10 cellular contexts compared by ENCODE assay signal in genomic region chr10:34732926-34733325, GRCh38.
A peak's percentile ranks its signal among the peaks of the same experiment; 100 is the strongest.
DNase-seq lines count a peak whose midpoint lies in the region; ATAC-seq and TF ChIP-seq lines count a peak whose summit lies in the region.
"Had no signal": no experiment of that assay in that cellular context is flagged by ENCODE, and none has a peak within 500 bp of the region (broad histone marks: within the 10 kb centered on the region; RNA-seq: fewer than 3 reads in every experiment).

No MANE protein-coding gene starts in this region.

- H3K27me3 ChIP-seq in GM23248 (replicated peaks; ENCODE audit: insufficient read depth) (no peaks in the 10 kb centered on the region), PC-9 (ENCODE audit: insufficient read depth, low read depth) (no peaks in the 10 kb centered on the region), foreskin keratinocyte (no peaks in the 10 kb centered on the region)

- H3K79me2 ChIP-seq in GM23248 (ENCODE audit: insufficient read depth), result peaks cover 68% of the 10 kb centered on the region
- H3K79me2 ChIP-seq in PC-9 (ENCODE audit: low read depth), result peaks cover 81% of the 10 kb centered on the region

- intact Hi-C loops in PC-9 (cut with micrococcal nuclease; ENCODE audit: unreplicated experiment), result loop anchor here (1.0 to 5.0 kb wide), 2 partner anchors 25 to 36 kb away; no protein-coding TSS in a partner anchor
- intact Hi-C loops in activated T-helper 1 cell treated with anti-CD3 and anti-CD28 coated beads, Interleukin-12 subunit alpha, Interleukin-12 subunit beta, Interleukin-2, Interleukin-4 antibody, amounts not matched to agents 30 ng/mL and 10 ng/mL and 1 ng/mL, durations not matched to agents 14 hours and 24 hours and 36 hours (cut with micrococcal nuclease), result no loop called here

- in situ Hi-C loops in GM23248 (cut with MboI), result no loop called here

- H3F3A ChIP-seq in GM23248 (ENCODE audit: insufficient read depth) (peaks cover 29% of the 10 kb centered on the region), PC-9 (ENCODE audit: insufficient read depth, low read depth) (peaks cover 29% of the 10 kb centered on the region)

- peak overlapping the region; percentile 63 for H3K27ac ChIP-seq in GM23248
- H3K27ac ChIP-seq in PC-9, result peak overlapping the region; percentile 79
- H3K27ac ChIP-seq in foreskin keratinocyte, result peak overlapping the region; percentile 93

- no peak overlapping the region for H3K27ac Mint-ChIP-seq in stimulated activated effector memory CD8-positive, alpha-beta T cell treated with anti-CD3 and anti-CD28 coated beads, Interleukin-12 subunit alpha, Interleukin-12 subunit beta, amount 100 ng/mL, for 72 hours
- H3K27ac Mint-ChIP-seq in activated T-helper 1 cell treated with anti-CD3 and anti-CD28 coated beads, Interleukin-12 subunit alpha, Interleukin-12 subunit beta, Interleukin-2, Interleukin-4 antibody, amounts not matched to agents 30 ng/mL and 10 ng/mL and 1 ng/mL, durations not matched to agents 14 hours and 24 hours and 36 hours, result no peak overlapping the region
- H3K27ac Mint-ChIP-seq: activated CD4-positive, alpha-beta memory T cell treated with anti-CD3 and anti-CD28 coated beads, Interleukin-2, amount 10 ng/mL, durations not matched to agents 7 days and 5 days had no signal

- no peaks in the 10 kb centered on the region for H3K9me3 Mint-ChIP-seq in stimulated activated effector memory CD8-positive, alpha-beta T cell treated with anti-CD3 and anti-CD28 coated beads, Interleukin-12 subunit alpha, Interleukin-12 subunit beta, amount 100 ng/mL, for 72 hours
- no peaks in the 10 kb centered on the region for H3K9me3 Mint-ChIP-seq in activated T-helper 1 cell treated with anti-CD3 and anti-CD28 coated beads, Interleukin-12 subunit alpha, Interleukin-12 subunit beta, Interleukin-2, Interleukin-4 antibody, amounts not matched to agents 30 ng/mL and 10 ng/mL and 1 ng/mL, durations not matched to agents 14 hours and 24 hours and 36 hours
- H3K9me3 Mint-ChIP-seq: activated CD4-positive, alpha-beta memory T cell treated with anti-CD3 and anti-CD28 coated beads, Interleukin-2, amount 10 ng/mL, durations not matched to agents 7 days and 5 days had no signal

- H3K4me1 Mint-ChIP-seq in stimulated activated effector memory CD8-positive, alpha-beta T cell treated with anti-CD3 and anti-CD28 coated beads, Interleukin-12 subunit alpha, Interleukin-12 subunit beta, amount 100 ng/mL, for 72 hours, result no peaks in the 10 kb centered on the region
- no peaks in the 10 kb centered on the region for H3K4me1 Mint-ChIP-seq in activated T-helper 1 cell treated with anti-CD3 and anti-CD28 coated beads, Interleukin-12 subunit alpha, Interleukin-12 subunit beta, Interleukin-2, Interleukin-4 antibody, amounts not matched to agents 30 ng/mL and 10 ng/mL and 1 ng/mL, durations not matched to agents 14 hours and 24 hours and 36 hours (ENCODE audit: low read depth)
- H3K4me1 Mint-ChIP-seq: activated CD4-positive, alpha-beta memory T cell treated with anti-CD3 and anti-CD28 coated beads, Interleukin-2, amount 10 ng/mL, durations not matched to agents 7 days and 5 days had no signal

- DNase-seq in AG09319 (ENCODE audit: extremely low read depth, low read depth) (no peak), GM23248 (peak; percentile 75), PC-9 (peak in 1 of 2 experiments; percentile 56), foreskin keratinocyte (peak in 1 of 2 donors; percentile 77), hippocampal formation (lab: John Stamatoyannopoulos, UW) (no peak)
- no peak for DNase-seq in stimulated activated effector memory CD8-positive, alpha-beta T cell treated with anti-CD3 and anti-CD28 coated beads, Interleukin-12 subunit alpha, Interleukin-12 subunit beta, amount 100 ng/mL, for 72 hours (ENCODE audit: low spot score in 2 of 2)
- no peak for DNase-seq in activated T-helper 1 cell treated with anti-CD3 and anti-CD28 coated beads, Interleukin-12 subunit alpha, Interleukin-12 subunit beta, Interleukin-2, Interleukin-4 antibody, amounts not matched to agents 30 ng/mL and 10 ng/mL and 1 ng/mL, durations not matched to agents 14 hours and 24 hours and 36 hours (ENCODE audit: low spot score)
- DNase-seq: activated CD4-positive, alpha-beta memory T cell treated with anti-CD3 and anti-CD28 coated beads, Interleukin-2, amount 10 ng/mL, durations not matched to agents 7 days and 5 days; NCI-H187 treated with DMSO at 0.1 percent for 48 hours had no signal

- CTCF ChIA-PET in PC-9 (lab: Charles Lee), result interaction anchor here (0.6 to 2.1 kb wide), 2 partner anchors 19 to 25 kb away, joined by 3 to 7 read pairs; no protein-coding TSS in a partner anchor

- no peaks in the 10 kb centered on the region for H3K36me3 Mint-ChIP-seq in stimulated activated effector memory CD8-positive, alpha-beta T cell treated with anti-CD3 and anti-CD28 coated beads, Interleukin-12 subunit alpha, Interleukin-12 subunit beta, amount 100 ng/mL, for 72 hours
- H3K36me3 Mint-ChIP-seq in activated T-helper 1 cell treated with anti-CD3 and anti-CD28 coated beads, Interleukin-12 subunit alpha, Interleukin-12 subunit beta, Interleukin-2, Interleukin-4 antibody, amounts not matched to agents 30 ng/mL and 10 ng/mL and 1 ng/mL, durations not matched to agents 14 hours and 24 hours and 36 hours (ENCODE audit: low read depth), result no peaks in the 10 kb centered on the region

- no peaks in the 10 kb centered on the region for H3K27me3 Mint-ChIP-seq in activated T-helper 1 cell treated with anti-CD3 and anti-CD28 coated beads, Interleukin-12 subunit alpha, Interleukin-12 subunit beta, Interleukin-2, Interleukin-4 antibody, amounts not matched to agents 30 ng/mL and 10 ng/mL and 1 ng/mL, durations not matched to agents 14 hours and 24 hours and 36 hours (ENCODE audit: insufficient read depth)

- H3K4me3 Mint-ChIP-seq in stimulated activated effector memory CD8-positive, alpha-beta T cell treated with anti-CD3 and anti-CD28 coated beads, Interleukin-12 subunit alpha, Interleukin-12 subunit beta, amount 100 ng/mL, for 72 hours, result no peak overlapping the region
- no peak overlapping the region for H3K4me3 Mint-ChIP-seq in activated T-helper 1 cell treated with anti-CD3 and anti-CD28 coated beads, Interleukin-12 subunit alpha, Interleukin-12 subunit beta, Interleukin-2, Interleukin-4 antibody, amounts not matched to agents 30 ng/mL and 10 ng/mL and 1 ng/mL, durations not matched to agents 14 hours and 24 hours and 36 hours
- H3K4me3 Mint-ChIP-seq: activated CD4-positive, alpha-beta memory T cell treated with anti-CD3 and anti-CD28 coated beads, Interleukin-2, amount 10 ng/mL, durations not matched to agents 7 days and 5 days had no signal

- ATAC-seq in foreskin keratinocyte (peak; percentile 75), GM18517 (IDR thresholded peaks at IDR 0.05; ENCODE audit: unreplicated experiment) (no peak)
- no peak for ATAC-seq in stimulated activated effector memory CD8-positive, alpha-beta T cell treated with anti-CD3 and anti-CD28 coated beads, Interleukin-12 subunit alpha, Interleukin-12 subunit beta, amount 100 ng/mL, for 72 hours

- H4K20me1 ChIP-seq in GM23248 (ENCODE audit: insufficient read depth), result no peaks in the 10 kb centered on the region
- peaks cover 5% of the 10 kb centered on the region; the same call in 1 of the 2 replicates for H4K20me1 ChIP-seq in PC-9 (ENCODE audit: insufficient read depth)

- H3K4me1 ChIP-seq in GM23248 (ENCODE audit: insufficient read depth) (peaks cover 30% of the 10 kb centered on the region), PC-9 (replicated peaks; ENCODE audit: insufficient read depth) (peaks cover 45% of the 10 kb centered on the region), foreskin keratinocyte (peaks cover 33% of the 10 kb centered on the region)

- no peaks in the 10 kb centered on the region for H3K36me3 ChIP-seq in GM23248 (ENCODE audit: low read depth)
- no peaks in the 10 kb centered on the region for H3K36me3 ChIP-seq in PC-9 (ENCODE audit: low read depth)

- BruUV-seq in PC-9 (replicated peaks; lab: Mats Ljungman, UMichigan), result no TSS peak

- H3K9me2 ChIP-seq in GM23248 (ENCODE audit: insufficient read depth), result no peaks in the 10 kb centered on the region
- H3K9me2 ChIP-seq in PC-9 (ENCODE audit: insufficient read depth), result no peaks in the 10 kb centered on the region

- POLR2A ChIA-PET in PC-9 (lab: Charles Lee; ENCODE audit: unreplicated experiment), result no interaction called here

- H3K9me3 ChIP-seq in GM23248 (ENCODE audit: low read depth) (no peaks in the 10 kb centered on the region), PC-9 (ENCODE audit: insufficient read depth, low read depth) (no peaks in the 10 kb centered on the region)

- H3K4me2 ChIP-seq in GM23248 (ENCODE audit: unreplicated experiment) (peak overlapping the region; percentile 39), PC-9 (peak overlapping the region; percentile 40)

- WGBS in GM23248 (ENCODE audit: low coverage in 1 of 2, low lambda C conversion rate in 2 of 2, missing lambda C conversion rate in 2 of 2), 2 experiments, result 55 to 60% methylated on average over 4 of the region's 4 CpGs

- H3K9ac ChIP-seq in GM23248, result no peak overlapping the region

- H2AFZ ChIP-seq in GM23248 (no peak overlapping the region), PC-9 (no peak overlapping the region)

- H3K4me3 ChIP-seq in GM23248 (no peak overlapping the region), PC-9 (no peak overlapping the region)

- TF ChIP-seq CTCF in AG09319 (IDR thresholded peaks at IDR 0.05; ENCODE audit: low read depth, low read length) (peak; percentile 4), PC-9 (conservative IDR thresholded peaks at IDR 0.05) (no peak; the same call in 1 of the 2 replicates), foreskin keratinocyte (conservative IDR thresholded peaks at IDR 0.05) (peak; percentile 28)
